ENCODE assay signal across 1 cellular context in genomic region chr15:78223396-78224023, GRCh38.
TF ChIP-seq lines count a peak whose summit lies in the region.

No MANE protein-coding gene starts in this region.

TF ChIP-seq in SK-N-SH, 30 proteins besides CTCF, POLR2A, EP300 and RAD21 (continued from another document):
- TF ChIP-seq IRF3 (IDR thresholded peaks at IDR 0.05; ENCODE audit: low read depth, low read length) (no peak), RCOR1 (IDR thresholded peaks at IDR 0.05; ENCODE audit: low read length) (no peak), FOXJ3 (CRISPR knock-in tag; IDR thresholded peaks at IDR 0.05) (no peak), NFIC (IDR thresholded peaks at IDR 0.05; ENCODE audit: borderline replicate concordance) (no peak), RXRA (IDR thresholded peaks at IDR 0.05; ENCODE audit: borderline replicate concordance, low read depth) (no peak)
